Comparison of ENCODE assay signal across 9 cellular contexts in genomic region chr18:43277164-43277600, GRCh38. TPM values are rescaled to one million over a fixed set of nuclear protein-coding genes. Genes with fewer than 3 reads are reported as not detected.
A peak's percentile ranks its signal among the peaks of the same experiment; 100 is the strongest.
DNase-seq lines count a peak whose midpoint lies in the region; ATAC-seq lines count a peak whose summit lies in the region.
"Had no signal": no experiment of that assay in that cellular context is flagged by ENCODE, and none has a peak within 500 bp of the region (broad histone marks: within the 10 kb centered on the region; RNA-seq: fewer than 3 reads in every experiment).

SYT4 (minus strand) TSS chr18:43277490; CDS start chr18:43277281, 209 bp downstream.

- peak; percentile 46 for DNase-seq in AG08395 (ENCODE audit: low spot score)
- DNase-seq in NCI-H1105 treated with DMSO at 0.1 percent for 48 hours (lab: John Stamatoyannopoulos, UW), result peak; percentile 77
- DNase-seq in adipocyte (ENCODE audit: low read depth), result peak; percentile 65
- DNase-seq in iPS DF 19.7 (ENCODE audit: low read depth, low spot score), result peak; percentile 71
- no peak for DNase-seq in UCSD-AML1 (lab: John Stamatoyannopoulos, UW; ENCODE audit: unreplicated experiment)
- no peak for DNase-seq in AML-193 (lab: John Stamatoyannopoulos, UW)

- peak within 1 kb of the TSS; percentile 46 for H3K4me3 ChIP-seq in adipocyte (ENCODE audit: low read length)
- peak within 1 kb of the TSS; percentile 64 for H3K4me3 ChIP-seq in skeletal muscle satellite cell (ENCODE audit: low read length)

- no peaks in the 10 kb centered on the region for H3K4me1 ChIP-seq in adipocyte (ENCODE audit: control insufficient read depth, insufficient read depth, low read length)
- no peaks in the 10 kb centered on the region for H3K4me1 ChIP-seq in skeletal muscle satellite cell (ENCODE audit: control insufficient read depth, insufficient read depth, low read length)

- H3K9ac ChIP-seq in adipocyte (ENCODE audit: low read length), result no peak within 1 kb of the TSS
- H3K9ac ChIP-seq in skeletal muscle satellite cell (ENCODE audit: low read depth, low read length), result no peak within 1 kb of the TSS

- H3K4me2 ChIP-seq in skeletal muscle satellite cell (ENCODE audit: low read length), result peak within 1 kb of the TSS; percentile 84

- ATAC-seq in HG03159 (IDR thresholded peaks at IDR 0.05; ENCODE audit: unreplicated experiment), result no peak

- H3K27me3 ChIP-seq in adipocyte (replicated peaks; ENCODE audit: control insufficient read depth, insufficient read depth, low read length), result peaks cover 23% of the 10 kb centered on the region
- H3K27me3 ChIP-seq in skeletal muscle satellite cell (ENCODE audit: control insufficient read depth, insufficient read depth, low read length), result peaks cover 4% of the 10 kb centered on the region

- H3K9me3 ChIP-seq in adipocyte (ENCODE audit: control insufficient read depth, low read length), result no peaks in the 10 kb centered on the region
- no peaks in the 10 kb centered on the region for H3K9me3 ChIP-seq in skeletal muscle satellite cell (replicated peaks; ENCODE audit: low read length)

- no peaks in the 10 kb centered on the region for H3K36me3 ChIP-seq in adipocyte (ENCODE audit: control insufficient read depth, insufficient read depth, low read length, severe bottlenecking)
- no peaks in the 10 kb centered on the region for H3K36me3 ChIP-seq in skeletal muscle satellite cell (ENCODE audit: insufficient read depth, low read length)

RNA-seq across cellular contexts. Expression of gene SYT4, which starts in this region (rescaled TPM):
- not detected in 2 replicates for total RNA-seq in skeletal muscle satellite cell (2012; rRNA removed)
- total RNA-seq: Daoy had no signal

Comparison
In these comparisons a context has a peak if more than half of its experiments do, and no peak if none do; other contexts are left out.
1. DNase-seq: peak in AG08395 (single experiment), NCI-H1105 treated with DMSO at 0.1 percent for 48 hours (single experiment), adipocyte (single experiment) and iPS DF 19.7 (single experiment); none in UCSD-AML1 (single experiment) and AML-193 (0 of 2).